ENCODE assay signal across 17 cellular contexts in the genomic region with DNA sequence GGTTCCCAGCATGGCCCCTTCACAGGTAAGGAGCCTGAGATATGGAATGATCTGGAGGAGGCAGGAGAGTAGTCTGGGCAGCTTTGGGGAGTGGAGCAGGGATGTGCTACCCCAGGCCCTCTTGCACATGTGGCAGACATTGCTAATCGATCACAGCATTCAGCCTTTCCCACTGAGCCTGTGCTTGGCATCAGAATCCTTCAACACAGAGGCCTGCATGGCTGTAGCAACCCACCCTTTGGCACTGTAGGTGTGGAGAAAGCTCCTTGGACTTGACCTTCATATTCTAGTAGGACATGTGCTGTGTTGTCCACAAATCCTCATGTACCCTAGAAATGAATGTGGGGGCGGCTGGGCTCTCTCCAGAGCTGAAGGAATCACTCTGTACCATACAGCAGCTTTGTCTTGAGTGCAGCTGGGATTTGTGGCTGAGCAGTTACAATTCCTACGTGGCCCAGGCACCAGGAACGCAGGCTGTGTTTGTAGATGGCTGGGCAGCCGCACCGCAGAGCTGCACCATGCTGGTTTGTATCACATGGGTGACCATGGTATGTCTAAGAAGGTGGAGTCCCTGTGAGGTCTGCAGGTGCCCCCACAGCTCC.
"Had no signal": no experiment of that assay in that cellular context is flagged by ENCODE, and none has a peak within 500 bp of the region (broad histone marks: within the 10 kb centered on the region; RNA-seq: fewer than 3 reads in every experiment).

No MANE protein-coding gene starts in this region.

- H3K9me3 ChIP-seq: left lung, testis, upper lobe of left lung had no signal

- ATAC-seq: activated CD8-positive, alpha-beta memory T cell treated with anti-CD3 and anti-CD28 coated beads, Interleukin-2, amount 10 ng/mL, durations not matched to agents 7 days and 5 days; activated T-cell treated with anti-CD3 and anti-CD28 coated beads, Interleukin-2, amount 50 U/mL, for 4 hours; left lung; natural killer cell had no signal

- H3K4me3 ChIP-seq: left lung, skin epidermis, testis, upper lobe of left lung had no signal

- H3K27ac ChIP-seq: testis had no signal

- H3K4me1 ChIP-seq: testis had no signal

- H3K27me3 ChIP-seq: left lung, testis, upper lobe of left lung had no signal

- DNase-seq: activated CD4-positive, alpha-beta T cell treated with anti-CD3 and anti-CD28 coated beads, Interleukin-2, amount 50 U/mL, for 4 hours; activated CD4-positive, CD25-positive, alpha-beta regulatory T cell treated with anti-CD3 and anti-CD28 coated beads, Interleukin-2, amount 50 U/mL, for 72 hours; activated CD8-positive, alpha-beta memory T cell treated with anti-CD3 and anti-CD28 coated beads, Interleukin-2, amount 10 ng/mL, durations not matched to agents 7 days and 5 days; activated effector memory CD4-positive, alpha-beta T cell treated with Interleukin-2 at 50 U/mL for 16 hours; activated naive CD4-positive, alpha-beta T cell treated with anti-CD3 and anti-CD28 coated beads, Interleukin-2, amount 50 U/mL, for 16 hours; activated T-cell treated with anti-CD3 and anti-CD28 coated beads, Interleukin-2, amount 50 U/mL, for 4 hours; caudate nucleus; foreskin fibroblast; glutamatergic neuron; hypothalamus; kidney; natural killer cell; T-helper 9 cell; upper lobe of left lung had no signal
